Comparison of ENCODE assay signal across 8 cellular contexts in the genomic region with DNA sequence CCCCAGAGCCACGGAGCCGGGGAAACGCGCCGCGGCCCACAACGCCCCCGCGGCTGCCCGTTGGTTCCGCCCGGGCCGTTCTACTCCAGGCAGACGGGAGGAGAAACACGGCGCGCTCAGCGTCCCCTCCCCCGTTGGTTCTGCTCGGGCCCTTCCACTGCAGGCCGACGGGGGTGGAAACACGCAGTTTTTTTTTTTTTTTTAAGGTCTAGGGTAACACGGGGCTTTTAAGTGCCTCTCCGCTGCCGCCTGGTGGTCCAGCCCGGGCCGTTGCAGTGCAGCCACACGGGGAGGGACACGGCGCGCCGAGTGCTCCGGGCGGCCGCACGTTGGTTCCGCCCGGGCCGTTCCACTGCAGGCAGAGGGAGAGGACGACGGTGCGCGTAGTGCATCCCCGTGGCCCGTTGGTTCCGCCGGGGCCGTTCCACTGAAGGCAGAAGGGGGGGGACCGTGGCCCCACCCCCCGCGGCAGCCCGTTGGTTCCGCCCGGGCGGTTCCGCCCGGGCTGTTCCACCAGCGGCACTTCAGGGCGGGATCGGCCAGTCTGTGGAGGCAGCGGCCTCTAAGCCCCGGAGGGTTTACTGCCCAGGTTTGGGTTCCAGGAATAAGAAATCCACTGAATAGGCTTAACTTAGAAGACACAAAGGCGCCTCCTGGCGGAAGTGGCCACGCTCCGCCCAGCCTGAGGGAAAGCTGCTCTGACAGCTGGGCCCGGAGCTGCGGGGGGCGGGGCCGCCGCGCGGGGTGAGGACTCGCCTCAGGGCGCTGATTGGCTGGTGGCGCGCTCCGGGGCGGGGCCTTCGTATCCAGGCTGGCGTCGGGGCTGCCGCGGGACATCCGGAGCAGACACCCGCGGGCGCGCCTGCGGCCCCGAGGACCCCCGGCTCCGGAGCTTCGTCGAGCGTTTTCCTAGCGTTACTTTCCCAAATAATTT. TPM values are rescaled to one million over a fixed set of nuclear protein-coding genes. Genes with fewer than 3 reads are reported as not detected.
DNase-seq lines count a peak whose midpoint lies in the region; TF ChIP-seq lines count a peak whose summit lies in the region.
"Not testable (repeated sequence)": the region's sequence is repeated elsewhere in the genome, so short reads cannot be mapped to it uniquely, and the experiment has no call there.

Gene SLC35E2B, minus strand, starts transcription at position 82 of the 934 bp plus-strand sequence. CDS start 16,096 bp downstream, outside the sequence.

- not testable (repeated sequence) for H3K27me3 Mint-ChIP-seq in nephron (ENCODE audit: low read depth)

- peak within 1 kb of the TSS; percentile 75 to 96 (median 88) for H3K27ac Mint-ChIP-seq in nephron

- not testable (repeated sequence) for H3K9me3 Mint-ChIP-seq in nephron

- H3K4me1 Mint-ChIP-seq in nephron: not testable (repeated sequence)

- POLR2A ChIA-PET in RWPE1 (lab: Yijun Ruan, JAX; ENCODE audit: low non-redundant PET): not testable (repeated sequence)

- not testable (repeated sequence) for TF ChIP-seq CTCF in RWPE1 (conservative IDR thresholded peaks at IDR 0.05; ENCODE audit: low read depth); nephron (IDR thresholded peaks at IDR 0.05; ENCODE audit: unreplicated experiment in 3 of 3)
- peak; percentile 10 for TF ChIP-seq CTCF in fibroblast of mammary gland (conservative IDR thresholded peaks at IDR 0.05; ENCODE audit: control insufficient read depth, insufficient read depth, low read depth, low read length)

- peak within 1 kb of the TSS; percentile 55 for H3K4me3 ChIP-seq in fibroblast of mammary gland (ENCODE audit: control insufficient read depth, low read depth, low read length)

- not testable (repeated sequence) for H3K36me3 Mint-ChIP-seq in nephron (ENCODE audit: low read depth)

- DNase-seq in Daoy (ENCODE audit: low read depth) (peak; percentile 89), H4 (ENCODE audit: low spot score) (peak; percentile 83), LoVo (ENCODE audit: low spot score) (peak; percentile 76), RWPE1 (ENCODE audit: low spot score) (peak; percentile 20), fibroblast of mammary gland (ENCODE audit: low read depth) (peak; percentile 93)
- DNase-seq in activated T-helper 1 cell treated with anti-CD3 and anti-CD28 coated beads, Interleukin-2, amount 50 U/mL, for 16 hours (ENCODE audit: low read depth in 1 of 2, low spot score in 1 of 2): peak; percentile 46 to 97
- DNase-seq in stimulated activated naive CD4-positive, alpha-beta T cell (lab: John Stamatoyannopoulos, UW): peak; percentile 90 to 98 (median 94)

- CTCF ChIA-PET in RWPE1 (lab: Yijun Ruan, JAX): not testable (repeated sequence)

- peak within 1 kb of the TSS; percentile 82 for H3K27ac ChIP-seq in RWPE1

- H3K4me3 Mint-ChIP-seq in nephron: peak within 1 kb of the TSS; percentile 81 to 84 (median 81)

RNA-seq across cellular contexts. Expression of gene SLC35E2B, which starts in this region (rescaled TPM):
- total RNA-seq in Daoy (2014; rRNA removed; shearing (Covaris generic)): 8.5 and 12.2 TPM in 2 replicates
- total RNA-seq in H4 (2014; rRNA removed; shearing (Covaris generic)): 18.5 and 20.1 TPM in 2 replicates

Comparison
In these comparisons a context has a peak if more than half of its experiments do, and no peak if none do; other contexts are left out.
1. Peak in every context shown above with its lines: DNase-seq, H3K4me3 ChIP-seq and H3K27ac ChIP-seq.
2. DNase-seq: peak in every context shown above with its lines; median percentile 94 in stimulated activated naive CD4-positive, alpha-beta T cell; 93 in fibroblast of mammary gland; 89 in Daoy; 83 in H4; 76 in LoVo; 72 in activated T-helper 1 cell treated with anti-CD3 and anti-CD28 coated beads, Interleukin-2, amount 50 U/mL, for 16 hours; 20 in RWPE1.